In the genomic region with DNA sequence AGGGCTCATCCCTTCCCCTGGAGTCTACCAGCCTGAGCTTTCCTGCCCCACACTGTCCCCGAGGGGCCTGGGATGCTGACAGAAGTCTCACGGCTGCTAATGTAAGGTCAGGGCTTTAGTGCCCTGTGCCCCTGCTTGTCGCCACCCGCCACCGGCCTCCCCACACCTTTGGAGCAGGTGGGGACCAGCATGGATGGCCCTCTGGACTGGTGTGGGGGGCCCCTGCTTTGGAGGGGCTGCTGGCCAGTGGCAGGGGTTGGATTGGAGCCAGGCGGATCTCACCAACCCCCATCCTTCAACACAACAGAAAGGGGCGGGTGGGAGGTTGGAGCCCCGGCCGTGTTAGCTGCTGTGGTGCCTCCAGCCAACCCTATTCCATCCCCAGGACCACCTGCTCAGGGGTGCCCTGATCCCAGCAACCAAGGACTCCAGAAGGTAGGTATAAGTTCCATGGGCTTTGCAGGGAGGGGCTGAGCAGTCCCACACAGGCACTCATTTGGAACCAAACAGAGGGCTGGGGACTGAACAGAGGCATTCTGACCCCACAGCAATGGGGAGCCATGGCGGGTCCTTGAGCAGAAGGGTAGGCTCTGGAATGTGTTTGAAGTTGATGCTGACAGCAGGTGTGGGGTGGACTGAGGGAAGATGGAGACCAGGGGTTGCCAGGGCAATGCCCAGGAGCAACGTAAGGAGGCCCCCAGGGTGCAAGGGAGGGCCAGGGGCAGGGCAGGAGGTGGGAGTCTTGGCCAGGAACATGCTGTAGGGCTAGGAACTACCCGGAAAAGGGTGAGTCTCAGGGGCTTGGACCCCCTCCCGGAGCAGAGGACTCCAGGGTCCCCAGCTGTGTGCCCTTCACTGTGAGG, we compare ENCODE assay signal across 23 cellular contexts.
DNase-seq lines count a peak whose midpoint lies in the region; ATAC-seq and TF ChIP-seq lines count a peak whose summit lies in the region.
"Had no signal": no experiment of that assay in that cellular context is flagged by ENCODE, and none has a peak within 500 bp of the region (broad histone marks: within the 10 kb centered on the region; RNA-seq: fewer than 3 reads in every experiment).

No MANE protein-coding gene starts in this region.

- TF ChIP-seq POLR2A in gastrocnemius medialis (IDR thresholded peaks at IDR 0.05), result no peak

- H3K4me3 ChIP-seq in endodermal cell (ENCODE audit: low read length) (no peak overlapping the region), PC-3 (ENCODE audit: low read length) (no peak overlapping the region), gastrocnemius medialis (no peak overlapping the region)
- H3K4me3 ChIP-seq: adrenal gland, ovary, testis had no signal

- H3K4me2 ChIP-seq in PC-3 (ENCODE audit: low read length), result no peak overlapping the region

- H3K79me2 ChIP-seq in PC-3 (ENCODE audit: low read length), result no peaks in the 10 kb centered on the region

- no peaks in the 10 kb centered on the region for H3K27me3 Mint-ChIP-seq in activated CD4-positive, alpha-beta memory T cell treated with anti-CD3 and anti-CD28 coated beads, Interleukin-2, amount 10 ng/mL, durations not matched to agents 7 days and 5 days
- peaks cover 5% of the 10 kb centered on the region for H3K27me3 Mint-ChIP-seq in activated CD4-positive, alpha-beta memory T cell treated with anti-CD3 and anti-CD28 coated beads for 36 hours
- no peaks in the 10 kb centered on the region for H3K27me3 Mint-ChIP-seq in endodermal cell (ENCODE audit: insufficient read depth)
- H3K27me3 Mint-ChIP-seq: CD4-positive, CD25-positive, alpha-beta regulatory T cell had no signal

- 86 to 93% methylated on average over 5 to 13 of the region's 13 CpGs for WGBS in endodermal cell (ENCODE audit: insufficient coverage in 1 of 2, insufficient read length in 1 of 2), 2 experiments

- no peaks in the 10 kb centered on the region for H3K9me3 Mint-ChIP-seq in activated CD4-positive, alpha-beta memory T cell treated with anti-CD3 and anti-CD28 coated beads, Interleukin-2, amount 10 ng/mL, durations not matched to agents 7 days and 5 days
- no peaks in the 10 kb centered on the region for H3K9me3 Mint-ChIP-seq in activated CD4-positive, alpha-beta memory T cell treated with anti-CD3 and anti-CD28 coated beads for 36 hours
- no peaks in the 10 kb centered on the region for H3K9me3 Mint-ChIP-seq in endodermal cell
- H3K9me3 Mint-ChIP-seq: activated T-helper 1 cell treated with anti-CD3 and anti-CD28 coated beads, Interleukin-12 subunit alpha, Interleukin-12 subunit beta, Interleukin-2, Interleukin-4 antibody, amounts not matched to agents 30 ng/mL and 10 ng/mL and 1 ng/mL, durations not matched to agents 14 hours and 24 hours and 36 hours; CD4-positive, CD25-positive, alpha-beta regulatory T cell; memory B cell; stimulated activated effector memory CD8-positive, alpha-beta T cell treated with anti-CD3 and anti-CD28 coated beads, Interleukin-12 subunit alpha, Interleukin-12 subunit beta, amount 100 ng/mL, for 72 hours had no signal

- H2AFZ ChIP-seq in PC-3 (ENCODE audit: low read length), result no peak overlapping the region

- no peaks in the 10 kb centered on the region for H3K36me3 ChIP-seq in endodermal cell (ENCODE audit: control insufficient read depth, insufficient read depth, low read length)
- no peaks in the 10 kb centered on the region for H3K36me3 ChIP-seq in PC-3 (ENCODE audit: low read depth, low read length)
- no peaks in the 10 kb centered on the region for H3K36me3 ChIP-seq in gastrocnemius medialis
- H3K36me3 ChIP-seq: adrenal gland, ovary had no signal

- H3K4me1 ChIP-seq in endodermal cell (ENCODE audit: control insufficient read depth, insufficient read depth, low read length) (no peaks in the 10 kb centered on the region), PC-3 (ENCODE audit: insufficient read depth, low read length) (no peaks in the 10 kb centered on the region), gastrocnemius medialis (peaks cover 8 to 9% of the 10 kb centered on the region in 2 donors)

- no peak overlapping the region for H3K9ac ChIP-seq in endodermal cell (ENCODE audit: extremely low read depth, low read length, poor library complexity, severe bottlenecking)
- H3K9ac ChIP-seq in PC-3 (ENCODE audit: low read length), result no peak overlapping the region

- ATAC-seq in PC-3, result no peak
- no peak for ATAC-seq in gastrocnemius medialis
- ATAC-seq: activated CD8-positive, alpha-beta T cell treated with anti-CD3 and anti-CD28 coated beads, Interleukin-2, amount 10 ng/mL, durations not matched to agents 7 days and 5 days; stimulated activated effector memory CD8-positive, alpha-beta T cell treated with anti-CD3 and anti-CD28 coated beads, Interleukin-12 subunit alpha, Interleukin-12 subunit beta, amount 100 ng/mL, for 72 hours had no signal

- no peaks in the 10 kb centered on the region for H3F3A ChIP-seq in PC-3 (ENCODE audit: low read length, unreplicated experiment)

- H3K27ac ChIP-seq in endodermal cell (ENCODE audit: low read depth, low read length) (no peak overlapping the region), PC-3 (ENCODE audit: low read length) (no peak overlapping the region), gastrocnemius medialis (no peak overlapping the region)
- H3K27ac ChIP-seq: testis had no signal

- no peak overlapping the region for H3K27ac Mint-ChIP-seq in activated CD4-positive, alpha-beta memory T cell treated with anti-CD3 and anti-CD28 coated beads, Interleukin-2, amount 10 ng/mL, durations not matched to agents 7 days and 5 days
- H3K27ac Mint-ChIP-seq in activated CD4-positive, alpha-beta memory T cell treated with anti-CD3 and anti-CD28 coated beads for 36 hours, result no peak overlapping the region
- H3K27ac Mint-ChIP-seq in endodermal cell, result no peak overlapping the region
- H3K27ac Mint-ChIP-seq: activated CD8-positive, alpha-beta T cell treated with anti-CD3 and anti-CD28 coated beads, Interleukin-2, amount 10 ng/mL, durations not matched to agents 7 days and 5 days; activated T-helper 1 cell treated with anti-CD3 and anti-CD28 coated beads, Interleukin-12 subunit alpha, Interleukin-12 subunit beta, Interleukin-2, Interleukin-4 antibody, amounts not matched to agents 30 ng/mL and 10 ng/mL and 1 ng/mL, durations not matched to agents 14 hours and 24 hours and 36 hours; CD4-positive, CD25-positive, alpha-beta regulatory T cell; memory B cell; stimulated activated effector memory CD8-positive, alpha-beta T cell treated with anti-CD3 and anti-CD28 coated beads, Interleukin-12 subunit alpha, Interleukin-12 subunit beta, amount 100 ng/mL, for 72 hours had no signal

- no peak for TF ChIP-seq CTCF in GM10248 (IDR thresholded peaks at IDR 0.05; ENCODE audit: control extremely low read depth, extremely low read depth, low read depth, missing control alignments)
- TF ChIP-seq CTCF in endodermal cell (conservative IDR thresholded peaks at IDR 0.05), result no peak
- no peak for TF ChIP-seq CTCF in PC-3 (conservative IDR thresholded peaks at IDR 0.05; ENCODE audit: low read depth, low read length)
- TF ChIP-seq CTCF in gastrocnemius medialis (IDR thresholded peaks at IDR 0.05 in 4 of 5, conservative IDR thresholded peaks at IDR 0.05 in 1 of 5), result no peak

- H3K9me3 ChIP-seq in endodermal cell (ENCODE audit: control insufficient read depth, low read length) (no peaks in the 10 kb centered on the region), PC-3 (ENCODE audit: low read length) (no peaks in the 10 kb centered on the region), gastrocnemius medialis (no peaks in the 10 kb centered on the region)
- H3K9me3 ChIP-seq: adrenal gland, ovary, testis had no signal

- intact Hi-C loops in activated CD4-positive, alpha-beta memory T cell treated with anti-CD3 and anti-CD28 coated beads for 36 hours (cut with micrococcal nuclease), result no loop called here
- intact Hi-C loops in PC-3 (cut with micrococcal nuclease), result no loop called here
- intact Hi-C loops in gastrocnemius medialis (cut with DNase I; ENCODE audit: low total_unique reads), result no loop called here

- H3K36me3 Mint-ChIP-seq in activated CD4-positive, alpha-beta memory T cell treated with anti-CD3 and anti-CD28 coated beads, Interleukin-2, amount 10 ng/mL, durations not matched to agents 7 days and 5 days (ENCODE audit: low read depth), result no peaks in the 10 kb centered on the region
- no peaks in the 10 kb centered on the region for H3K36me3 Mint-ChIP-seq in activated CD4-positive, alpha-beta memory T cell treated with anti-CD3 and anti-CD28 coated beads for 36 hours
- H3K36me3 Mint-ChIP-seq in endodermal cell (ENCODE audit: low read depth), result no peaks in the 10 kb centered on the region
- H3K36me3 Mint-ChIP-seq: CD4-positive, CD25-positive, alpha-beta regulatory T cell; memory B cell; naive B cell; stimulated activated effector memory CD8-positive, alpha-beta T cell treated with anti-CD3 and anti-CD28 coated beads, Interleukin-12 subunit alpha, Interleukin-12 subunit beta, amount 100 ng/mL, for 72 hours had no signal

- no peaks in the 10 kb centered on the region for H3K4me1 Mint-ChIP-seq in activated CD4-positive, alpha-beta memory T cell treated with anti-CD3 and anti-CD28 coated beads, Interleukin-2, amount 10 ng/mL, durations not matched to agents 7 days and 5 days
- H3K4me1 Mint-ChIP-seq in activated CD4-positive, alpha-beta memory T cell treated with anti-CD3 and anti-CD28 coated beads for 36 hours (ENCODE audit: low read depth), result no peaks in the 10 kb centered on the region
- no peaks in the 10 kb centered on the region for H3K4me1 Mint-ChIP-seq in endodermal cell
- H3K4me1 Mint-ChIP-seq: CD4-positive, CD25-positive, alpha-beta regulatory T cell; naive B cell had no signal

- POLR2A ChIA-PET in activated CD4-positive, alpha-beta memory T cell treated with anti-CD3 and anti-CD28 coated beads, Interleukin-2, amount 10 ng/mL, durations not matched to agents 7 days and 5 days (lab: Charles Lee), result no interaction called here
- POLR2A ChIA-PET in activated CD4-positive, alpha-beta memory T cell treated with anti-CD3 and anti-CD28 coated beads for 36 hours (lab: Charles Lee), result no interaction called here
- POLR2A ChIA-PET in GM10248 (lab: Yijun Ruan, JAX), result no interaction called here
- POLR2A ChIA-PET in PC-3 (lab: Charles Lee; ENCODE audit: unreplicated experiment), result no interaction called here

- H3K27me3 ChIP-seq in endodermal cell (ENCODE audit: control insufficient read depth, insufficient read depth, low read length, poor library complexity, severe bottlenecking), result no peaks in the 10 kb centered on the region
- peaks cover 11% of the 10 kb centered on the region for H3K27me3 ChIP-seq in PC-3 (ENCODE audit: low read length)
- no peaks in the 10 kb centered on the region for H3K27me3 ChIP-seq in gastrocnemius medialis
- H3K27me3 ChIP-seq: adrenal gland, ovary, testis had no signal

- CTCF ChIA-PET in activated CD4-positive, alpha-beta memory T cell treated with anti-CD3 and anti-CD28 coated beads, Interleukin-2, amount 10 ng/mL, durations not matched to agents 7 days and 5 days (lab: Charles Lee), result no interaction called here
- CTCF ChIA-PET in activated CD4-positive, alpha-beta memory T cell treated with anti-CD3 and anti-CD28 coated beads for 36 hours (lab: Charles Lee), result no interaction called here
- CTCF ChIA-PET in GM10248 (lab: Yijun Ruan, JAX), result no interaction called here
- CTCF ChIA-PET in PC-3 (lab: Charles Lee), result no interaction called here

- in situ Hi-C loops in gastrocnemius medialis (cut with MboI; ENCODE audit: low sequenced_read_pairs in 4 of 4), result no loop called here

- H3K4me3 Mint-ChIP-seq in activated CD4-positive, alpha-beta memory T cell treated with anti-CD3 and anti-CD28 coated beads, Interleukin-2, amount 10 ng/mL, durations not matched to agents 7 days and 5 days, result no peak overlapping the region
- no peak overlapping the region for H3K4me3 Mint-ChIP-seq in activated CD4-positive, alpha-beta memory T cell treated with anti-CD3 and anti-CD28 coated beads for 36 hours
- no peak overlapping the region for H3K4me3 Mint-ChIP-seq in endodermal cell
- H3K4me3 Mint-ChIP-seq: activated CD8-positive, alpha-beta T cell treated with anti-CD3 and anti-CD28 coated beads, Interleukin-2, amount 10 ng/mL, durations not matched to agents 7 days and 5 days; activated T-helper 1 cell treated with anti-CD3 and anti-CD28 coated beads, Interleukin-12 subunit alpha, Interleukin-12 subunit beta, Interleukin-2, Interleukin-4 antibody, amounts not matched to agents 30 ng/mL and 10 ng/mL and 1 ng/mL, durations not matched to agents 14 hours and 24 hours and 36 hours; CD4-positive, CD25-positive, alpha-beta regulatory T cell; memory B cell; naive B cell; stimulated activated effector memory CD8-positive, alpha-beta T cell treated with anti-CD3 and anti-CD28 coated beads, Interleukin-12 subunit alpha, Interleukin-12 subunit beta, amount 100 ng/mL, for 72 hours had no signal

- peak; percentile 14 for DNase-seq in activated CD4-positive, alpha-beta memory T cell treated with anti-CD3 and anti-CD28 coated beads, Interleukin-2, amount 10 ng/mL, durations not matched to agents 7 days and 5 days
- no peak for DNase-seq in activated CD4-positive, alpha-beta memory T cell treated with anti-CD3 and anti-CD28 coated beads for 36 hours
- peak; percentile 17 for DNase-seq in GM10248 (ENCODE audit: extremely low spot score)
- DNase-seq in endodermal cell, result peak; percentile 43
- peak; percentile 2 for DNase-seq in retina
- no peak for DNase-seq in amygdala (lab: John Stamatoyannopoulos, UW)
- no peak for DNase-seq in PC-3
- no peak for DNase-seq in gastrocnemius medialis
- DNase-seq: CD4-positive, CD25-positive, alpha-beta regulatory T cell; dermis blood vessel endothelial cell; DMS153; hippocampal formation; KBM-7; naive B cell; NCI-H1694 treated with DMSO at 0.1 percent for 48 hours; NCI-H226; testis had no signal

- no peaks in the 10 kb centered on the region for H3K9me2 ChIP-seq in PC-3 (replicated peaks; ENCODE audit: low read length)

- BruUV-seq in PC-3 (replicated peaks; lab: Mats Ljungman, UMichigan), result no TSS peak

- H4K20me1 ChIP-seq in PC-3 (ENCODE audit: low read length), result no peaks in the 10 kb centered on the region

Comparison
In these comparisons a context has a peak if more than half of its experiments do, and no peak if none do; other contexts are left out.
1. DNase-seq: peak in activated CD4-positive, alpha-beta memory T cell treated with anti-CD3 and anti-CD28 coated beads, Interleukin-2, amount 10 ng/mL, durations not matched to agents 7 days and 5 days (single experiment), GM10248 (single experiment), endodermal cell (single experiment) and retina (single experiment); none in activated CD4-positive, alpha-beta memory T cell treated with anti-CD3 and anti-CD28 coated beads for 36 hours (single experiment), amygdala (0 of 56), PC-3 (single experiment) and gastrocnemius medialis (0 of 2).